8 cellular contexts compared by ENCODE assay signal in genomic region chr2:232325324-232326273, GRCh38. TPM values are rescaled to one million over a fixed set of nuclear protein-coding genes. Genes with fewer than 3 reads are reported as not detected.
DNase-seq lines count a peak whose midpoint lies in the region; ATAC-seq, FAIRE-seq and TF ChIP-seq lines count a peak whose summit lies in the region.

No MANE protein-coding gene starts in this region.

- TF ChIP-seq EP300 in A549 (IDR thresholded peaks at IDR 0.05) = no peak

- H3K27me3 ChIP-seq in brain microvascular endothelial cell (replicated peaks) (no peaks in the 10 kb centered on the region), left lung (no peaks in the 10 kb centered on the region)

- DNase-seq in A549 (ENCODE audit: low read depth in 1 of 2, low spot score in 1 of 2) = peak in 1 of 2 experiments; percentile 39
- peak; percentile 32 for DNase-seq in SK-N-DZ (ENCODE audit: low spot score)
- DNase-seq in brain microvascular endothelial cell = peak; percentile 46
- peak; percentile 61 to 93 for DNase-seq in left lung
- peak; percentile 27 for DNase-seq in stimulated activated naive CD4-positive, alpha-beta T cell treated with Interleukin-2 at 50 U/mL for 16 hours (lab: John Stamatoyannopoulos, UW)
- no peak for DNase-seq in OCI-M2 (lab: John Stamatoyannopoulos, UW; ENCODE audit: unreplicated experiment)

- in situ Hi-C loops in brain microvascular endothelial cell (cut with HindIII; ENCODE audit: low pct_ligation_motif_present, low sequenced_read_pairs) = no loop called here

- TF ChIP-seq CTCF in A549 (IDR thresholded peaks at IDR 0.05) = peak; percentile 56
- TF ChIP-seq CTCF in brain microvascular endothelial cell (IDR thresholded peaks at IDR 0.05; ENCODE audit: low read depth, low read length, missing control alignments) = peak; percentile 60
- peak; percentile 68 to 88 for TF ChIP-seq CTCF in left lung (IDR thresholded peaks at IDR 0.05)

- no peak overlapping the region for H3K4me2 ChIP-seq in A549

- 48% methylated on average over 5 of the region's 24 CpGs for WGBS in A549 (ENCODE audit: missing lambda C conversion rate)

- H3K27ac ChIP-seq in A549 (no peak overlapping the region), brain microvascular endothelial cell (no peak overlapping the region), left lung (no peak overlapping the region)

- H3K36me3 ChIP-seq in brain microvascular endothelial cell (replicated peaks) (no peaks in the 10 kb centered on the region), left lung (no peaks in the 10 kb centered on the region)

- peak; percentile 49 for FAIRE-seq in A549 (lab: Jason Lieb, UNC)

- POLR2A ChIA-PET in A549 (lab: Yijun Ruan, JAX) = no interaction called here

- no peak overlapping the region for H3K4me3 ChIP-seq in A549
- no peak overlapping the region for H3K4me3 ChIP-seq in brain microvascular endothelial cell (ENCODE audit: low read depth, low read length)
- no peak overlapping the region for H3K4me3 ChIP-seq in left lung

- H3K9me3 ChIP-seq in A549 (no peaks in the 10 kb centered on the region), left lung (no peaks in the 10 kb centered on the region)

- ATAC-seq in A549 (peak; percentile 78 to 90), GM18502 (IDR thresholded peaks at IDR 0.05; ENCODE audit: poor library complexity, unreplicated experiment) (peak; percentile 41), left lung (peak; percentile 88), HG02840 (IDR thresholded peaks at IDR 0.05; ENCODE audit: low FRiP score, unreplicated experiment) (no peak)

- no peaks in the 10 kb centered on the region for H3K4me1 ChIP-seq in A549
- H3K4me1 ChIP-seq in left lung = peaks cover 0 to 3% of the 10 kb centered on the region in 2 donors

- CTCF ChIA-PET in A549 (lab: Yijun Ruan, JAX) = interaction anchor here (0.6 to 11.8 kb wide), 41 partner anchors 8 to 429 kb away, joined by 3 to 154 read pairs (median 5); partner anchors contain the start of gene NPPC

- intact Hi-C loops in left lung (cut with DNase I) = loop anchor here (5.0 to 10.0 kb wide), 2 partner anchors 401 to 403 kb away; partner anchors contain the start of gene NPPC (in 1 of the 2)

- TF ChIP-seq RAD21 in A549 (conservative IDR thresholded peaks at IDR 0.05 in 1 of 2, IDR thresholded peaks at IDR 0.05 in 1 of 2) = peak; percentile 52 to 61

- no peak for TF ChIP-seq POLR2A in A549 (IDR thresholded peaks at IDR 0.05; ENCODE audit: low read length)

TF ChIP-seq in A549, 52 proteins besides CTCF, POLR2A, EP300 and RAD21:
- TF ChIP-seq SMC3 (IDR thresholded peaks at IDR 0.05) = peak; percentile 56
- TF ChIP-seq FOSL2 (IDR thresholded peaks at IDR 0.05) = no peak
- TF ChIP-seq FOSL2 (CRISPR knock-in tag; IDR thresholded peaks at IDR 0.05) = no peak
- TF ChIP-seq ELK1 (IDR thresholded peaks at IDR 0.05; ENCODE audit: low read depth, low read length) = no peak
- TF ChIP-seq FOXS1 (CRISPR knock-in tag; IDR thresholded peaks at IDR 0.05) = no peak
- TF ChIP-seq HOXA7 (CRISPR knock-in tag; IDR thresholded peaks at IDR 0.05) = no peak

RNA-seq across cellular contexts. Expression of gene ALPP, which starts 53.0 kb away (rescaled TPM):
- 0.05 and 0.10 TPM in 2 replicates for polyA plus RNA-seq in A549 (2011; rRNA removed)
- polyA plus RNA-seq in A549 (2012; cell fraction: cytosol; rRNA removed) = 0.05 and 0.11 TPM in 2 replicates
- 0.20 and 0.22 TPM in 2 replicates for polyA plus RNA-seq in A549 (2012; cell fraction: nucleus; rRNA removed)
- 0.18 to 0.31 TPM (median 0.18 TPM) in 3 replicates for polyA plus RNA-seq in A549 (2017; fragmentation: RNase III; extraction: RNeasy Plus Mini Kit Qiagen cat#74134 plus additional on column Dnase treatment)
- polyA minus RNA-seq in A549 (2011; rRNA and poly(A)+ RNA removed) = 0.17 TPM in 1 of 2 replicates, not detected in the other
- not detected in 2 replicates for polyA plus RNA-seq in SK-N-DZ (2014; cell fraction: cytosol; rRNA removed)
- polyA plus RNA-seq in SK-N-DZ (2014; cell fraction: nucleus; rRNA removed) = not detected in 2 replicates
- 10 to 100 TPM in 1 of 2 donors, 1 to 10 TPM in 1; 3.1 to 14.1 TPM for total RNA-seq in left lung
